10 cellular contexts compared by ENCODE assay signal in genomic region chr1:234271243-234271606, GRCh38.
A peak's percentile ranks its signal among the peaks of the same experiment; 100 is the strongest.
DNase-seq lines count a peak whose midpoint lies in the region; ATAC-seq, FAIRE-seq and TF ChIP-seq lines count a peak whose summit lies in the region.
"Had no signal": no experiment of that assay in that cellular context is flagged by ENCODE, and none has a peak within 500 bp of the region (broad histone marks: within the 10 kb centered on the region; RNA-seq: fewer than 3 reads in every experiment).

No MANE protein-coding gene starts in this region.

- intact Hi-C loops in spleen (cut with DNase I; ENCODE audit: low total_unique reads) (no loop called here), upper lobe of right lung (cut with DNase I) (no loop called here)

- H3K36me3 Mint-ChIP-seq in type B pancreatic cell: peaks cover 4% of the 10 kb centered on the region

- no peaks in the 10 kb centered on the region for H3K4me1 ChIP-seq in spleen
- H3K4me1 ChIP-seq in upper lobe of right lung: no peaks in the 10 kb centered on the region
- H3K4me1 ChIP-seq: breast epithelium had no signal

- ATAC-seq in HG02678 (IDR thresholded peaks at IDR 0.05; ENCODE audit: unreplicated experiment) (peak; percentile 96), HG03520 (IDR thresholded peaks at IDR 0.05; ENCODE audit: unreplicated experiment) (peak; percentile 94), upper lobe of right lung (no peak)

- no peaks in the 10 kb centered on the region for H3K9me3 Mint-ChIP-seq in type B pancreatic cell

- TF ChIP-seq CTCF in spleen (IDR thresholded peaks at IDR 0.05 in 8 of 11, conservative IDR thresholded peaks at IDR 0.05 in 3 of 11) (no peak), type B pancreatic cell (conservative IDR thresholded peaks at IDR 0.05) (no peak), upper lobe of right lung (IDR thresholded peaks at IDR 0.05) (no peak)

- 43 to 70% (median 54%) methylated on average over 4 of the region's 4 CpGs for WGBS in spleen, 5 donors

- no peaks in the 10 kb centered on the region for H3K9me3 ChIP-seq in spleen
- H3K9me3 ChIP-seq in upper lobe of right lung: no peaks in the 10 kb centered on the region
- H3K9me3 ChIP-seq: breast epithelium had no signal

- H3K27ac ChIP-seq in spleen (no peak overlapping the region), upper lobe of right lung (no peak overlapping the region)
- H3K27ac ChIP-seq: breast epithelium, GM23248 had no signal

- peak; percentile 67 for FAIRE-seq in GM12892 (lab: Jason Lieb, UNC)

- no peak overlapping the region for H3K4me3 ChIP-seq in spleen
- no peak overlapping the region for H3K4me3 ChIP-seq in upper lobe of right lung
- H3K4me3 ChIP-seq: breast epithelium, GM23248 had no signal

- H3K27ac Mint-ChIP-seq in type B pancreatic cell: no peak overlapping the region

- H3K4me1 Mint-ChIP-seq in type B pancreatic cell (ENCODE audit: unreplicated experiment): no peaks in the 10 kb centered on the region

- no peak for TF ChIP-seq POLR2A in GM12892 (IDR thresholded peaks at IDR 0.05; ENCODE audit: low read depth, low read length)
- TF ChIP-seq POLR2A in spleen (IDR thresholded peaks at IDR 0.05): no peak

- H3K27me3 Mint-ChIP-seq in type B pancreatic cell: peaks cover 38% of the 10 kb centered on the region

- H3K27me3 ChIP-seq in spleen (replicated peaks in 1 of 7) (no peaks in the 10 kb centered on the region), upper lobe of right lung (no peaks in the 10 kb centered on the region)
- H3K27me3 ChIP-seq: breast epithelium had no signal

- H3K36me3 ChIP-seq in spleen (no peaks in the 10 kb centered on the region), upper lobe of right lung (no peaks in the 10 kb centered on the region)
- H3K36me3 ChIP-seq: breast epithelium had no signal

- no peak overlapping the region for H3K4me3 Mint-ChIP-seq in type B pancreatic cell

- DNase-seq in GM12892 (ENCODE audit: insufficient read length): peak; percentile 31
- DNase-seq in GM19238 (ENCODE audit: insufficient read length, low spot score): peak; percentile 58
- no peak for DNase-seq in spleen
- DNase-seq in type B pancreatic cell (ENCODE audit: extremely low spot score, unreplicated experiment): no peak
- no peak for DNase-seq in upper lobe of right lung
- no peak for DNase-seq in activated effector memory CD4-positive, alpha-beta T cell treated with anti-CD3 and anti-CD28 coated beads, Interleukin-2, amount 50 U/mL, for 16 hours

Comparison
In these comparisons a context has a peak if more than half of its experiments do, and no peak if none do; other contexts are left out.
1. DNase-seq: peak in GM12892 (single experiment) and GM19238 (single experiment); none in spleen (single experiment), type B pancreatic cell (single experiment), upper lobe of right lung (single experiment) and activated effector memory CD4-positive, alpha-beta T cell treated with anti-CD3 and anti-CD28 coated beads, Interleukin-2, amount 50 U/mL, for 16 hours (single experiment).